22 cellular contexts compared by ENCODE assay signal in the genomic region with DNA sequence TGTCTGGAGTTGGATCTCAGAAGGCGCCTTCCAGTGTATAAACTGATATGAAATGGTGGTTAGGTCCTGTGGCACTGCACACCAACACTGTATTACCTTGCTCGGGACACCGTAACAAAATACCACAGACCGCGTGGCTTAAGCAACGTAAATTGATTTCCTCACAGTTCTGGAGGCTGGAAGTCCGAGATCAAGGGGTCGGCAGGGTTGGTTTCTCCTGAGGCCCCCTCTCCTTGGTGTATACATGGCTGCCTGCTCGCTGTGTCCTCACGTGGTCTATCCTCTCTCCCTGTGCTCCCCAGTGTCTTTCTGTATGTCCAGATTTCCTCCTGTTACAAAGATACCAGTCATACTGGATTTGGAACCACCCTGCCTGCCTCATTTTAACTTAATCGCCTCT.
"Had no signal": no experiment of that assay in that cellular context is flagged by ENCODE, and none has a peak within 500 bp of the region (broad histone marks: within the 10 kb centered on the region; RNA-seq: fewer than 3 reads in every experiment).

No MANE protein-coding gene starts in this region.

- H3K9me3 ChIP-seq: gastroesophageal sphincter, heart left ventricle, left lung, prostate gland, sigmoid colon, testis, tibial artery, upper lobe of right lung, vagina had no signal

- H3K4me1 ChIP-seq: foreskin keratinocyte, left lung, parathyroid adenoma, prostate gland, upper lobe of right lung, vagina had no signal

- H3K4me2 ChIP-seq: hepatocyte had no signal

- H3K36me3 ChIP-seq: prostate gland, upper lobe of right lung, vagina had no signal

- H3K4me3 ChIP-seq: gastroesophageal sphincter, heart left ventricle, hepatocyte, left lung, prostate gland, sigmoid colon, testis, tibial artery, upper lobe of right lung, vagina had no signal

- DNase-seq: cortex of kidney; effector memory CD8-positive, alpha-beta T cell; foreskin keratinocyte; heart left ventricle; kidney; left lung; mesendoderm; naive thymus-derived CD8-positive, alpha-beta T cell; right cardiac atrium; sigmoid colon; stimulated activated CD4-positive, alpha-beta T cell treated with anti-CD3 and anti-CD28 coated beads, Interleukin-2, amount 100 ng/mL, for 24 hours; stimulated activated CD4-positive, alpha-beta T cell treated with anti-CD3 and anti-CD28 coated beads, Interleukin-4, amount 100 ng/mL, for 24 hours; stimulated activated naive CD8-positive, alpha-beta T cell treated with anti-CD3 and anti-CD28 coated beads, Interleukin-15, Interleukin-2, amounts not matched to agents 100 U/mL and 50 U/mL, for 24 hours; substantia nigra; testis; tibial artery; upper lobe of right lung had no signal

- H2AFZ ChIP-seq: hepatocyte, parathyroid adenoma had no signal

- H3K9ac ChIP-seq: parathyroid adenoma had no signal

- H3K79me2 ChIP-seq: hepatocyte, parathyroid adenoma had no signal

- H3K27ac ChIP-seq: foreskin keratinocyte, gastroesophageal sphincter, heart left ventricle, hepatocyte, left lung, parathyroid adenoma, prostate gland, sigmoid colon, testis, tibial artery, upper lobe of right lung, vagina had no signal

- H3K27me3 ChIP-seq: foreskin keratinocyte, gastroesophageal sphincter, heart left ventricle, hepatocyte, left lung, sigmoid colon, testis, tibial artery, upper lobe of right lung, vagina had no signal
